Comparison of ENCODE assay signal across 1 cellular context in genomic region chr6:34070315-34071110, GRCh38.
TF ChIP-seq lines count a peak whose summit lies in the region.

No MANE protein-coding gene starts in this region.

TF ChIP-seq in IMR-90, 13 proteins besides CTCF, POLR2A, EP300 and RAD21:
- TF ChIP-seq MAZ (IDR thresholded peaks at IDR 0.05; ENCODE audit: borderline replicate concordance, low read depth, low read length) (no peak), FOS (IDR thresholded peaks at IDR 0.05; ENCODE audit: low read depth, low read length) (no peak), RCOR1 (IDR thresholded peaks at IDR 0.05; ENCODE audit: insufficient replicate concordance, low read length) (no peak)
